ENCODE assay signal across 8 cellular contexts in genomic region chr16:27549857-27550581, GRCh38. TPM values are rescaled to one million over a fixed set of nuclear protein-coding genes. Genes with fewer than 3 reads are reported as not detected.
DNase-seq lines count a peak whose midpoint lies in the region; ATAC-seq and TF ChIP-seq lines count a peak whose summit lies in the region.

GTF3C1 (minus strand) TSS chr16:27549913; CDS start chr16:27549890, 23 bp downstream.
KATNIP (plus strand) TSS chr16:27550144; CDS start chr16:27550171, 27 bp downstream.

- 0% methylated on average over 51 of the region's 51 CpGs for WGBS in esophagus, 2 donors

- peak within 1 kb of the TSS; percentile 78 to 90 for H3K27ac ChIP-seq in esophagus (ENCODE audit: low read depth in 2 of 2, low read length in 1 of 2)
- peak within 1 kb of the TSS; percentile 98 for H3K27ac ChIP-seq in muscle layer of duodenum (ENCODE audit: low read length)

- no peaks in the 10 kb centered on the region for H3K27me3 Mint-ChIP-seq in activated T-cell treated with anti-CD3 and anti-CD28 coated beads, Interleukin-2, amount 50 U/mL, for 24 hours

- peak; percentile 93 for ATAC-seq in GM21717 (IDR thresholded peaks at IDR 0.05; ENCODE audit: unreplicated experiment)

- in situ Hi-C loops in KBM-7 (cut with MboI; ENCODE audit: low pct_unique_long_range_greater_than_20kb, low sequenced_read_pairs), result no loop called here

- H3K36me3 ChIP-seq in esophagus (ENCODE audit: control insufficient read depth in 2 of 2, insufficient read depth in 2 of 2, low read length in 1 of 2), result peaks cover 0 to 2% of the 10 kb centered on the region in 2 donors
- H3K36me3 ChIP-seq in muscle layer of duodenum (ENCODE audit: control insufficient read depth in 1 of 2, insufficient read depth in 2 of 2, low read length in 2 of 2), result peaks cover 4 to 5% of the 10 kb centered on the region in 2 donors

- no peaks in the 10 kb centered on the region for H3K9me3 ChIP-seq in esophagus (ENCODE audit: control insufficient read depth in 2 of 2, insufficient read depth in 1 of 2, low read depth in 1 of 2, low read length in 1 of 2)
- H3K9me3 ChIP-seq in muscle layer of duodenum (ENCODE audit: control insufficient read depth in 1 of 2, low read length in 2 of 2), result no peaks in the 10 kb centered on the region

- DNase-seq in DMS153 treated with DMSO at 0.1 percent for 48 hours (lab: John Stamatoyannopoulos, UW; ENCODE audit: unreplicated experiment) (peak; percentile 96), KBM-7 (peak; percentile 99)
- DNase-seq in activated T-cell treated with anti-CD3 and anti-CD28 coated beads, Interleukin-2, amount 50 U/mL, for 24 hours, result peak; percentile 100
- peak; percentile 100 for DNase-seq in stimulated activated CD8-positive, alpha-beta memory T cell treated with anti-CD3 and anti-CD28 coated beads, Interleukin-7, amount 100 ng/mL, for 4 hours (ENCODE audit: low read depth in 2 of 2)

- peak within 1 kb of the TSS; percentile 84 to 98 for H3K4me3 ChIP-seq in esophagus (ENCODE audit: low read depth in 1 of 2, low read length in 2 of 2)
- peak within 1 kb of the TSS; percentile 86 to 100 for H3K4me3 ChIP-seq in muscle layer of duodenum (ENCODE audit: low read depth in 1 of 2, low read length in 2 of 2)

- peaks cover 39% of the 10 kb centered on the region for H3K4me1 Mint-ChIP-seq in activated T-cell treated with anti-CD3 and anti-CD28 coated beads, Interleukin-2, amount 50 U/mL, for 24 hours (ENCODE audit: low read depth)

- H3K27me3 ChIP-seq in esophagus (ENCODE audit: control insufficient read depth in 1 of 2, insufficient read depth in 2 of 2, low read length in 2 of 2) (no peaks in the 10 kb centered on the region), muscle layer of duodenum (ENCODE audit: low read depth, low read length) (no peaks in the 10 kb centered on the region)

- H3K27ac Mint-ChIP-seq in activated T-cell treated with anti-CD3 and anti-CD28 coated beads, Interleukin-2, amount 50 U/mL, for 24 hours, result peak within 1 kb of the TSS; percentile 98

- H3K4me1 ChIP-seq in esophagus (ENCODE audit: control insufficient read depth in 2 of 2, insufficient read depth in 2 of 2, low read length in 1 of 2) (peaks cover 0 to 6% of the 10 kb centered on the region in 2 donors), muscle layer of duodenum (ENCODE audit: control insufficient read depth in 1 of 2, insufficient read depth in 2 of 2, low read length in 2 of 2) (peaks cover 4 to 29% of the 10 kb centered on the region in 2 donors)

- no peaks in the 10 kb centered on the region for H3K9me3 Mint-ChIP-seq in activated T-cell treated with anti-CD3 and anti-CD28 coated beads, Interleukin-2, amount 50 U/mL, for 24 hours

- H3K36me3 Mint-ChIP-seq in activated T-cell treated with anti-CD3 and anti-CD28 coated beads, Interleukin-2, amount 50 U/mL, for 24 hours (ENCODE audit: low read depth), result peaks cover 25% of the 10 kb centered on the region

- peak within 1 kb of the TSS; percentile 100 for H3K4me3 Mint-ChIP-seq in activated T-cell treated with anti-CD3 and anti-CD28 coated beads, Interleukin-2, amount 50 U/mL, for 24 hours

TF ChIP-seq in PFSK-1, 5 proteins besides CTCF, POLR2A, EP300 and RAD21:
- TF ChIP-seq POLR2AphosphoS5 (IDR thresholded peaks at IDR 0.05; ENCODE audit: low read depth, low read length) (peak; percentile 71; the same call in 1 of the 2 replicates), TAF1 (IDR thresholded peaks at IDR 0.05; ENCODE audit: borderline replicate concordance, insufficient read depth, low read length) (peak; percentile 81; the same call in 1 of the 2 replicates), SIN3A (IDR thresholded peaks at IDR 0.05; ENCODE audit: borderline replicate concordance, insufficient read depth, low read length) (no peak), FOXP2 (optimal IDR thresholded peaks at IDR 0.05; ENCODE audit: borderline replicate concordance, extremely low read depth, extremely low read length, insufficient read depth) (peak; percentile 18), REST (IDR thresholded peaks at IDR 0.05; ENCODE audit: insufficient read depth in 1 of 2, low read depth in 2 of 2, low read length in 2 of 2) (0 out of 4 replicates have a peak, but pooled peaks of 1 of the 2 experiments have one; percentile 12)

RNA-seq across cellular contexts. Expression of gene GTF3C1, which starts in this region (rescaled TPM):
- 49.3 TPM for polyA plus RNA-seq in PFSK-1 (2012; ENCODE audit: insufficient read length, low read depth)
- polyA plus RNA-seq in esophagus, result 100 to 1,000 TPM in 1 of 2 donors, 10 to 100 TPM in 1; 85.4 to 109 TPM

RNA-seq across cellular contexts. Expression of gene KATNIP, which starts in this region (rescaled TPM):
- 5.5 TPM for polyA plus RNA-seq in PFSK-1 (2012; ENCODE audit: insufficient read length, low read depth)
- 10 to 100 TPM; 13.8 to 20.2 TPM for polyA plus RNA-seq in esophagus

Comparison
In these comparisons a context has a peak if more than half of its experiments do, and no peak if none do; other contexts are left out.
1. Peak in every context shown above with its lines: DNase-seq, ATAC-seq, H3K4me3 ChIP-seq and H3K27ac ChIP-seq.